In the genomic region with DNA sequence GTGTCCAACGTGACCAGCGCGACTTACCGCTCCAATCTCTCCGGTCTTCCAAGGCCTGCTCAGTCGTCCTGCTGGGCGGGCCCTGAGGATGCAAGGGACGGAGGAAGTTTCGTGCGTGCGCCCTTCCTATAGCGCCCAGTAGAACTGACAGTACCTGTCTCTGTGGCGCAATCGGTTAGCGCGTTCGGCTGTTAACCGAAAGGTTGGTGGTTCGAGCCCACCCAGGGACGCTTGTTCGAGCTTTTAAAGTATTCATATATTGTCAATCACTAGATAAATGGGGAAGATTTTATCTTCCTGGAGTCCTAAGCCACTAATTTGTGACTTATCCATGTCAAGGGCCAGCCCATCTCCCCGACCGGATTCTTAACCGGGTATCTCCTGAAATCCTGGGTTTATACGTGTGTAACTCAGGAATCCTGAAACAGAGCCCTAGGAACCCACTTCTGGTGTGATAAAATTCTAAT, we compare ENCODE assay signal across 8 cellular contexts. TPM values are rescaled to one million over a fixed set of nuclear protein-coding genes. Genes with fewer than 3 reads are reported as not detected.
DNase-seq lines count a peak whose midpoint lies in the region; ATAC-seq and TF ChIP-seq lines count a peak whose summit lies in the region.
"Not testable (repeated sequence)": the region's sequence is repeated elsewhere in the genome, so short reads cannot be mapped to it uniquely, and the experiment has no call there.

No MANE protein-coding gene starts in this region.

- 4 to 17% (median 11%) methylated on average over 6 to 25 of the region's 25 CpGs for WGBS in spleen, 5 donors
- 0 to 2% methylated on average over 2 to 16 of the region's 25 CpGs for WGBS in transverse colon (ENCODE audit: low coverage in 1 of 2), 2 donors

- peak overlapping the region; percentile 78 for H3K27ac Mint-ChIP-seq in activated B cell treated with CpG ODN at 0.5 μM for 24 hours

- in situ Hi-C loops in transverse colon (cut with MboI; ENCODE audit: low pct_ligation_motif_present in 1 of 4, low pct_unique_long_range_greater_than_20kb in 1 of 4, low sequenced_read_pairs in 3 of 4), result not testable (repeated sequence)

- not testable (repeated sequence) for TF ChIP-seq POLR2A in spleen (IDR thresholded peaks at IDR 0.05); transverse colon (IDR thresholded peaks at IDR 0.05)

- not testable (repeated sequence) for H3K27me3 Mint-ChIP-seq in activated B cell treated with CpG ODN at 0.5 μM for 24 hours

- H3K4me3 Mint-ChIP-seq in activated B cell treated with CpG ODN at 0.5 μM for 24 hours, result peak overlapping the region; percentile 77

- TF ChIP-seq CTCF in GM12865 (IDR thresholded peaks at IDR 0.05; ENCODE audit: insufficient read depth, low read depth, low read length, missing control alignments); activated B cell treated with CpG ODN at 0.5 μM for 24 hours (IDR thresholded peaks at IDR 0.05); epithelial cell of proximal tubule (conservative IDR thresholded peaks at IDR 0.05; ENCODE audit: low read depth, low read length); lower lobe of right lung (IDR thresholded peaks at IDR 0.05); spleen (IDR thresholded peaks at IDR 0.05 in 8 of 11, conservative IDR thresholded peaks at IDR 0.05 in 3 of 11); transverse colon (IDR thresholded peaks at IDR 0.05): not testable (repeated sequence)

- intact Hi-C loops in activated B cell treated with CpG ODN at 0.5 μM for 24 hours (cut with micrococcal nuclease); lower lobe of right lung (cut with DNase I); spleen (cut with DNase I; ENCODE audit: low total_unique reads); transverse colon (cut with DNase I; ENCODE audit: low total_unique reads): not testable (repeated sequence)

- not testable (repeated sequence) for H3K9me3 Mint-ChIP-seq in activated B cell treated with CpG ODN at 0.5 μM for 24 hours

- CTCF ChIA-PET in activated B cell treated with CpG ODN at 0.5 μM for 24 hours (lab: Charles Lee), result not testable (repeated sequence)

- not testable (repeated sequence) for H3K36me3 Mint-ChIP-seq in activated B cell treated with CpG ODN at 0.5 μM for 24 hours (ENCODE audit: low read depth)

- TF ChIP-seq EP300 in transverse colon (IDR thresholded peaks at IDR 0.05; ENCODE audit: low read depth), result not testable (repeated sequence)

- H3K36me3 ChIP-seq in lower lobe of right lung, spleen, transverse colon: not testable (repeated sequence)

- H3K9me3 ChIP-seq in lower lobe of right lung, spleen, transverse colon: not testable (repeated sequence)

- not testable (repeated sequence) for H3K27me3 ChIP-seq in lower lobe of right lung (ENCODE audit: low read depth); spleen (replicated peaks in 1 of 7); transverse colon

- not testable (repeated sequence) for H3K27ac ChIP-seq in lower lobe of right lung
- H3K27ac ChIP-seq in spleen (peak overlapping the region in 7 of 8 donors; percentile 32 to 79 (median 48)), transverse colon (peak overlapping the region; percentile 48 to 73 (median 60))

- H3K4me1 ChIP-seq in lower lobe of right lung, spleen, transverse colon: not testable (repeated sequence)

- H3K4me3 ChIP-seq in GM12865 (ENCODE audit: low read depth, low read length) (peak overlapping the region; percentile 20), epithelial cell of proximal tubule (ENCODE audit: low read depth, low read length) (peak overlapping the region; percentile 24), lower lobe of right lung (peak overlapping the region; percentile 40), spleen (peak overlapping the region; percentile 8 to 65 (median 30)), transverse colon (peak overlapping the region in 3 of 4 donors; percentile 16 to 45 (median 20))

- peak; percentile 81 for DNase-seq in GM12865 (ENCODE audit: low read depth)
- DNase-seq in NCI-H510A treated with DMSO at 0.1 percent for 48 hours (lab: John Stamatoyannopoulos, UW), result peak; percentile 51
- DNase-seq in activated B cell treated with CpG ODN at 0.5 μM for 24 hours, result peak; percentile 41
- peak; percentile 75 for DNase-seq in activated naive CD4-positive, alpha-beta T cell treated with anti-CD3 and anti-CD28 coated beads, Interleukin-2, amount 50 U/mL, for 16 hours
- DNase-seq in epithelial cell of proximal tubule (ENCODE audit: low read depth), result peak; percentile 9
- DNase-seq in lower lobe of right lung, result peak; percentile 54
- peak; percentile 77 for DNase-seq in spleen
- peak; percentile 52 for DNase-seq in transverse colon

- ATAC-seq in activated B cell treated with CpG ODN at 0.5 μM for 24 hours (ENCODE audit: low read depth); lower lobe of right lung: not testable (repeated sequence)

- H3K4me1 Mint-ChIP-seq in activated B cell treated with CpG ODN at 0.5 μM for 24 hours, result not testable (repeated sequence)

- POLR2A ChIA-PET in activated B cell treated with CpG ODN at 0.5 μM for 24 hours (lab: Charles Lee), result not testable (repeated sequence)

RNA-seq across cellular contexts. Expression of gene PPIAL4G, which starts 46.0 kb away (rescaled TPM):
- total RNA-seq in activated B cell treated with CpG ODN at 0.5 μM for 24 hours, result 0.42 and 0.62 TPM in 2 replicates
- total RNA-seq in epithelial cell of proximal tubule, result not detected in 2 replicates
- not detected for total RNA-seq in lower lobe of right lung
- total RNA-seq in spleen, result 1 to 10 TPM in 1 of 7 donors, under 1 TPM in 6; 0.39 to 1.1 (median 0.79) TPM
- under 1 TPM; 0.02 to 0.06 (median 0.02) TPM for polyA plus RNA-seq in spleen
- under 1 TPM in 1 of 4 donors, not detected in 3; 0.16 TPM for total RNA-seq in transverse colon

Comparison
In these comparisons a context has a peak if more than half of its experiments do, and no peak if none do; other contexts are left out.
1. DNase-seq: peak in every context shown above with its lines; median percentile 81 in GM12865; 77 in spleen; 75 in activated naive CD4-positive, alpha-beta T cell treated with anti-CD3 and anti-CD28 coated beads, Interleukin-2, amount 50 U/mL, for 16 hours; 54 in lower lobe of right lung; 52 in transverse colon; 51 in NCI-H510A treated with DMSO at 0.1 percent for 48 hours; 41 in activated B cell treated with CpG ODN at 0.5 μM for 24 hours; 9 in epithelial cell of proximal tubule.